8 cellular contexts compared by ENCODE assay signal in the genomic region with DNA sequence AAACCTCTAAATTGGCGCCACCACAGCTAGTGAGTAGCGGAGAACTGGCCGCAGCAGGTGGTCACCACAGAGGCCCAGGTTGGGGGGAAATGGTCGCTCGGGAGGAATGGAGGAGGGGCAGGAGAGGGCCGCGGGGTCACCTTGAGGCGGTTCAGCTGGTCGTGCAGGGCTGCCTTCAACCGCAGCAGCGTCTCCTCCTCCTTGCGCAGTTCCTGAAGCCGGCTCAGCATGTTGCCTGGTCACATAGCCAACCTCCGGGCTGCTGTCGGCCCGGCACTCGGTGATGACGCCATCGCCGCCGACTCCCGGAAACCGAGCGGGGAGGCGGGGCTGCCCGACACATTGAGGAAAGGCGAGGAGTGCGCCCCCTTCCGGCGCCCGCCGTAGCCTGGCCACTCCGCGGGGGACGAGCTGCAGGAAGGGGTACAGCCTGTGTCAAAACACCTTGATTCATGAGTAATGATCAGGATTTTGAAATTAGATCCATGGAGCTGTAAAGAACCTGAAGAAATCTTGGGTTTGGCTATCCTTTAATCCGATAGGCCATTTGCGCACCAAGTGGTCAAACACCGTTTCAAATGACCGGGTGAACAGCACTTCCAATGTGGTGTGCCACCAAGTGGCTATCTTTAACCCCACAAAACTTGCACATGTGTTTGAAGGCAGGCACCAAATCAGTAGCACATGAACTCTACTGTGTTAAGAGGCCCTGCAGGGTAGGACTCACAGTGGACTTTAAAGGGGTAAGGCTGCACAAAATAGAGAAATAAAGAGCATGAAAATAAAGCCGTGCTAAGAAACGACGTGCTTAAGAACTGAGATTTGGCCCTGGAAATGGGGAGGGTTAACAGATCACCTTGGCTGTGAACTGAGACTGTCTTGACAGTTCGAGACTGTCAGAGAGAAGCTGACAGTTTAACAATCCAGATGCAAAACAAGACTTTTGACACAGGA. TPM values are rescaled to one million over a fixed set of nuclear protein-coding genes. Genes with fewer than 3 reads are reported as not detected.
DNase-seq lines count a peak whose midpoint lies in the region; ATAC-seq and TF ChIP-seq lines count a peak whose summit lies in the region.

A gene with protein sequence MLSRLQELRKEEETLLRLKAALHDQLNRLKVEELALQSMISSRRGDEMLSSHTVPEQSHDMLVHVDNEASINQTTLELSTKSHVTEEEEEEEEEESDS (minus strand): TSS at position 261 of the 954 bp plus-strand sequence. CDS start 31 bp downstream, at position 230.

- ATAC-seq in HG03442 (IDR thresholded peaks at IDR 0.05; ENCODE audit: unreplicated experiment) = peak; percentile 78
- peak; percentile 96 for ATAC-seq in left colon

- H3K9me3 ChIP-seq in colonic mucosa = no peaks in the 10 kb centered on the region

- peak within 1 kb of the TSS; percentile 81 for H3K27ac ChIP-seq in colonic mucosa

- H3K36me3 ChIP-seq in BJ (ENCODE audit: control insufficient read depth, insufficient read depth, low read length) (peaks cover 10% of the 10 kb centered on the region), colonic mucosa (peaks cover 17% of the 10 kb centered on the region)

- H3K9ac ChIP-seq in colonic mucosa (ENCODE audit: low read depth in 2 of 2, low read length in 2 of 2) = peak within 1 kb of the TSS; percentile 77 to 99

- TF ChIP-seq CTCF in BJ (IDR thresholded peaks at IDR 0.05; ENCODE audit: insufficient read depth, low read depth, low read length) (peak; percentile 95), colonic mucosa (IDR thresholded peaks at IDR 0.05) (peak; percentile 98)

- DNase-seq in BJ (ENCODE audit: low read depth) (peak; percentile 49), NCI-H526 (lab: John Stamatoyannopoulos, UW) (peak; percentile 75 to 96), colonic mucosa (peak; percentile 97), left colon (peak; percentile 95 to 99)
- DNase-seq in activated CD4-positive, alpha-beta T cell treated with anti-CD3 and anti-CD28 coated beads for 48 hours = peak; percentile 99
- peak; percentile 99 for DNase-seq in stimulated activated CD4-positive, alpha-beta T cell treated with anti-CD3 and anti-CD28 coated beads, Interleukin-2, amount 100 ng/mL, for 24 hours

- POLR2A ChIA-PET in BJ (lab: Charles Lee) = interaction anchor here (0.6 kb wide), 2 partner anchors 30 to 111 kb away, joined by 3 to 4 read pairs; a partner anchor contains a TSS

- H3K27me3 ChIP-seq in BJ (ENCODE audit: control insufficient read depth, insufficient read depth, low read length) (no peaks in the 10 kb centered on the region), colonic mucosa (no peaks in the 10 kb centered on the region)

- CTCF ChIA-PET in BJ (lab: Yijun Ruan, JAX) = interaction anchor here (0.5 to 6.0 kb wide), 38 partner anchors 9 to 790 kb away, joined by 3 to 82 read pairs (median 4); a partner anchor contains a TSS

- TF ChIP-seq POLR2A in GM19193 (IDR thresholded peaks at IDR 0.05; ENCODE audit: extremely low read depth, insufficient read depth, insufficient read length) = peak; percentile 83

- intact Hi-C loops in colonic mucosa (cut with DNase I) = loop anchor here (2.0 to 10.0 kb wide), 2 partner anchors 111 to 193 kb away; a partner anchor contains a TSS
- intact Hi-C loops in left colon (cut with DNase I, micrococcal nuclease) = loop anchor here in 1 of 2 donors (5.0 kb wide), 1 partner anchor 110 kb away; a partner anchor contains a TSS

- H3K4me3 ChIP-seq in BJ (ENCODE audit: low read depth, low read length) = peak within 1 kb of the TSS; percentile 73
- H3K4me3 ChIP-seq in colonic mucosa = peak within 1 kb of the TSS; percentile 95

- peaks cover 12% of the 10 kb centered on the region for H3K4me1 ChIP-seq in colonic mucosa

RNA-seq across cellular contexts. Expression of the gene that starts here (rescaled TPM):
- polyA plus RNA-seq in BJ (2011; rRNA removed) = 21.1 and 22.7 TPM in 2 replicates
- 2.2 and 5.8 TPM in 2 replicates for polyA minus RNA-seq in BJ (2011; rRNA and poly(A)+ RNA removed)
- 10 to 100 TPM; 17.2 to 21.3 TPM for total RNA-seq in colonic mucosa
- 10 to 100 TPM; 17.6 to 19.2 TPM for total RNA-seq in left colon

Comparison
In these comparisons a context has a peak if more than half of its experiments do, and no peak if none do; other contexts are left out.
1. Peak in every context shown above with its lines: DNase-seq, ATAC-seq, H3K4me3 ChIP-seq and H3K27ac ChIP-seq.
2. DNase-seq: peak in every context shown above with its lines; median percentile 99 in activated CD4-positive, alpha-beta T cell treated with anti-CD3 and anti-CD28 coated beads for 48 hours; 99 in stimulated activated CD4-positive, alpha-beta T cell treated with anti-CD3 and anti-CD28 coated beads, Interleukin-2, amount 100 ng/mL, for 24 hours; 97 in colonic mucosa; 97 in left colon; 86 in NCI-H526; 49 in BJ.